Comparison of ENCODE assay signal across 31 cellular contexts in genomic region chr2:83784920-83785319, GRCh38.
"Had no signal": no experiment of that assay in that cellular context is flagged by ENCODE, and none has a peak within 500 bp of the region (broad histone marks: within the 10 kb centered on the region; RNA-seq: fewer than 3 reads in every experiment).

No MANE protein-coding gene starts in this region.

- H3K36me3 ChIP-seq: adrenal gland, breast epithelium, MG63, Peyer's patch, SJSA1 had no signal

- H3K9ac ChIP-seq: SK-N-SH had no signal

- ATAC-seq: activated CD4-positive, alpha-beta T cell treated with anti-CD3 and anti-CD28 coated beads for 36 hours; activated CD4-positive, CD25-positive, alpha-beta regulatory T cell treated with anti-CD3 and anti-CD28 coated beads, Interleukin-2, amount 50 U/mL, for 24 hours; activated CD8-positive, alpha-beta T cell treated with anti-CD3 and anti-CD28 coated beads, Interleukin-2, amount 10 ng/mL, durations not matched to agents 7 days and 5 days; activated naive CD4-positive, alpha-beta T cell treated with anti-CD3 and anti-CD28 coated beads, Interleukin-2, amount 50 U/mL, for 72 hours; body of pancreas; PC-3 had no signal

- H3K4me1 ChIP-seq: adrenal gland, body of pancreas, breast epithelium, Peyer's patch, SJSA1 had no signal

- H3K27me3 ChIP-seq: adrenal gland, body of pancreas, breast epithelium, MG63, Peyer's patch, SJSA1 had no signal

- H3K4me2 ChIP-seq: SK-N-SH had no signal

- FAIRE-seq: astrocyte had no signal

- H3K9me3 ChIP-seq: adrenal gland, body of pancreas, MG63, Peyer's patch, SJSA1, SK-N-SH had no signal

- DNase-seq: activated CD4-positive, alpha-beta T cell treated with anti-CD3 and anti-CD28 coated beads for 36 hours; activated CD4-positive, alpha-beta T cell treated with anti-CD3 and anti-CD28 coated beads, Interleukin-2, amount 10 ng/mL, durations not matched to agents 7 days and 5 days; activated CD4-positive, alpha-beta T cell treated with anti-CD3 and anti-CD28 coated beads, Interleukin-2, amount 50 U/mL, for 48 hours; activated CD8-positive, alpha-beta T cell treated with anti-CD3 and anti-CD28 coated beads, Interleukin-2, amount 10 ng/mL, durations not matched to agents 7 days and 5 days; activated gamma-delta T cell; activated naive CD4-positive, alpha-beta T cell treated with anti-CD3 and anti-CD28 coated beads for 36 hours; activated T-cell treated with anti-CD3 and anti-CD28 coated beads, Interleukin-2, amount 50 U/mL, for 24 hours; adrenal gland; body of pancreas; Kasumi-1; MG63; NCI-H1048; NCI-H1105 treated with DMSO at 0.1 percent for 48 hours; NCI-H1436; NCI-H1694; NCI-H1930; NCI-H2081 treated with DMSO at 0.1 percent for 48 hours; NCI-H446; NCI-H510A treated with DMSO at 0.1 percent for 48 hours; NCI-H526 treated with DMSO at 0.1 percent for 48 hours; NCI-H774; PC-3; Peyer's patch; RPMI8226; SHP77 treated with DMSO at 0.1 percent for 48 hours; SK-N-SH had no signal

- H3K27ac ChIP-seq: adrenal gland, body of pancreas, breast epithelium, Peyer's patch, SJSA1 had no signal

- H3K4me3 ChIP-seq: adrenal gland, body of pancreas, breast epithelium, MG63, Peyer's patch, SJSA1 had no signal
